ENCODE assay signal across 20 cellular contexts in genomic region chr1:68788762-68789161, GRCh38.
"Had no signal": no experiment of that assay in that cellular context is flagged by ENCODE, and none has a peak within 500 bp of the region (broad histone marks: within the 10 kb centered on the region; RNA-seq: fewer than 3 reads in every experiment).

No MANE protein-coding gene starts in this region.

- H3K27ac ChIP-seq: coronary artery, dorsolateral prefrontal cortex, esophagus muscularis mucosa, foreskin keratinocyte, gastroesophageal sphincter, heart left ventricle, hepatocyte, left lung, lower lobe of right lung had no signal

- H3K36me3 Mint-ChIP-seq: mesothelial cell of epicardium; naive B cell; naive thymus-derived CD8-positive, alpha-beta T cell had no signal

- H3K27me3 Mint-ChIP-seq: naive B cell had no signal

- H3K36me3 ChIP-seq: esophagus muscularis mucosa, gastroesophageal sphincter, heart left ventricle, left lung, lower lobe of right lung had no signal

- H3K9me3 ChIP-seq: esophagus muscularis mucosa, gastroesophageal sphincter, heart left ventricle, mucosa of descending colon had no signal

- H3K4me3 ChIP-seq: coronary artery, dorsolateral prefrontal cortex, esophagus muscularis mucosa, gastroesophageal sphincter, heart left ventricle, hepatocyte, left lung, lower lobe of right lung, mucosa of descending colon had no signal

- H3K4me1 Mint-ChIP-seq: mesothelial cell of epicardium; naive B cell; naive thymus-derived CD8-positive, alpha-beta T cell had no signal

- H3K4me2 ChIP-seq: hepatocyte had no signal

- H3K4me1 ChIP-seq: esophagus muscularis mucosa, foreskin keratinocyte, gastroesophageal sphincter, heart left ventricle, left lung, lower lobe of right lung had no signal

- ATAC-seq: foreskin keratinocyte; gastroesophageal sphincter; heart left ventricle; left cardiac atrium; left lung; left ventricle myocardium superior; lower lobe of right lung; mucosa of descending colon; naive thymus-derived CD8-positive, alpha-beta T cell had no signal

- H3K79me2 ChIP-seq: hepatocyte had no signal

- H3K4me3 Mint-ChIP-seq: mesothelial cell of epicardium; naive B cell; naive thymus-derived CD8-positive, alpha-beta T cell had no signal

- H3K27ac Mint-ChIP-seq: mesothelial cell of epicardium; naive B cell; naive thymus-derived CD8-positive, alpha-beta T cell had no signal

- H2AFZ ChIP-seq: hepatocyte had no signal

- H3K27me3 ChIP-seq: dorsolateral prefrontal cortex, esophagus muscularis mucosa, foreskin keratinocyte, gastroesophageal sphincter, hepatocyte, left lung had no signal

- DNase-seq: dermis blood vessel endothelial cell; dorsolateral prefrontal cortex; effector CD4-positive, alpha-beta T cell; effector memory CD4-positive, alpha-beta T cell; foreskin keratinocyte; heart left ventricle; hypothalamus; left cardiac atrium; left lung; left ventricle myocardium superior; lower lobe of right lung; mesenchymal stem cell; mucosa of descending colon; naive B cell; naive thymus-derived CD8-positive, alpha-beta T cell had no signal

- H3K9me3 Mint-ChIP-seq: mesothelial cell of epicardium had no signal
